Comparison of ENCODE assay signal across 8 cellular contexts in genomic region chr21:41361053-41361785, GRCh38. TPM values are rescaled to one million over a fixed set of nuclear protein-coding genes. Genes with fewer than 3 reads are reported as not detected.
DNase-seq lines count a peak whose midpoint lies in the region; ATAC-seq and TF ChIP-seq lines count a peak whose summit lies in the region.
"Had no signal": no experiment of that assay in that cellular context is flagged by ENCODE, and none has a peak within 500 bp of the region (broad histone marks: within the 10 kb centered on the region; RNA-seq: fewer than 3 reads in every experiment).

No MANE protein-coding gene starts in this region.

- H2BK5ac ChIP-seq in mesendoderm (ENCODE audit: low read length): no peak overlapping the region

- H3K4me1 ChIP-seq in MM.1S (ENCODE audit: low read length): peaks cover 13% of the 10 kb centered on the region
- H3K4me1 ChIP-seq in mesendoderm (ENCODE audit: control insufficient read depth, low read depth, low read length): no peaks in the 10 kb centered on the region

- no peaks in the 10 kb centered on the region for H3K27me3 ChIP-seq in MM.1S (replicated peaks; ENCODE audit: insufficient read depth, low read length)
- H3K27me3 ChIP-seq in mesendoderm (ENCODE audit: insufficient read depth, low read length, poor library complexity): no peaks in the 10 kb centered on the region

- ATAC-seq in GM18520 (IDR thresholded peaks at IDR 0.05; ENCODE audit: unreplicated experiment): peak; percentile 3

- H2AK5ac ChIP-seq in mesendoderm (ENCODE audit: low read length): no peak overlapping the region

- H4K8ac ChIP-seq in mesendoderm (ENCODE audit: low read depth, low read length): no peak overlapping the region

- peaks cover 17% of the 10 kb centered on the region for H3F3A ChIP-seq in MM.1S (ENCODE audit: insufficient read depth, low read length)

- no peak overlapping the region for H3K23ac ChIP-seq in mesendoderm (ENCODE audit: low read length)

- no peaks in the 10 kb centered on the region for H4K20me1 ChIP-seq in MM.1S (ENCODE audit: insufficient read depth, low read length)

- no peak overlapping the region for H3K18ac ChIP-seq in mesendoderm (ENCODE audit: low read length)

- H3K79me2 ChIP-seq in MM.1S (ENCODE audit: low read length) (no peaks in the 10 kb centered on the region), mesendoderm (ENCODE audit: control insufficient read depth, insufficient read depth, low read length) (no peaks in the 10 kb centered on the region)

- H2BK15ac ChIP-seq in mesendoderm (replicated peaks; ENCODE audit: low read depth): no peak overlapping the region

- no peaks in the 10 kb centered on the region for H3K79me1 ChIP-seq in mesendoderm (ENCODE audit: low read length)

- no peak overlapping the region for H2AFZ ChIP-seq in MM.1S (ENCODE audit: low read length)

- no peaks in the 10 kb centered on the region for H3K36me3 ChIP-seq in MM.1S (replicated peaks; ENCODE audit: insufficient read depth, low read length)
- no peaks in the 10 kb centered on the region for H3K36me3 ChIP-seq in mesendoderm (ENCODE audit: control insufficient read depth, insufficient read depth, low read length)

- no peak overlapping the region for H4K5ac ChIP-seq in mesendoderm (ENCODE audit: low read length)

- no peak overlapping the region for H3K4ac ChIP-seq in mesendoderm (ENCODE audit: low read depth, low read length)

- no CpG with 5 or more reads among the region's 16 CpGs for WGBS in mesendoderm (ENCODE audit: extremely low coverage, insufficient coverage, low lambda C conversion rate)

- DNase-seq in MM.1S (no peak), foreskin fibroblast (no peak), NCI-H1694 treated with DMSO at 0.1 percent for 48 hours (lab: John Stamatoyannopoulos, UW) (no peak), mesendoderm (no peak), NCI-H1930 (lab: John Stamatoyannopoulos, UW) (no peak)
- DNase-seq: NCI-H446 had no signal

- no peak overlapping the region for H3K56ac ChIP-seq in mesendoderm (ENCODE audit: low read length)

- no peaks in the 10 kb centered on the region for H3K9me2 ChIP-seq in MM.1S (replicated peaks; ENCODE audit: insufficient read depth, low read length)

- H3K27ac ChIP-seq in MM.1S (ENCODE audit: low read length) (peak overlapping the region; percentile 57; the same call in 1 of the 2 replicates), skin epidermis (peak overlapping the region in 20 of 21 experiments; percentile 17 to 100 (median 88)), mesendoderm (ENCODE audit: low read depth, low read length) (no peak overlapping the region)

- H2BK120ac ChIP-seq in mesendoderm (ENCODE audit: low read depth, low read length): no peak overlapping the region

- H3K4me2 ChIP-seq in MM.1S (ENCODE audit: low read depth, low read length): peak overlapping the region; percentile 69
- no peak overlapping the region for H3K4me2 ChIP-seq in mesendoderm (ENCODE audit: low read length)

- H3K9ac ChIP-seq in MM.1S (ENCODE audit: low read length): no peak overlapping the region
- no peak overlapping the region for H3K9ac ChIP-seq in mesendoderm (ENCODE audit: low read length)

- H3K9me3 ChIP-seq in MM.1S (replicated peaks; ENCODE audit: insufficient read depth, low read length): no peaks in the 10 kb centered on the region

- H3K4me3 ChIP-seq in MM.1S (ENCODE audit: low read length): peak overlapping the region; percentile 22
- peak overlapping the region; percentile 49 to 67 for H3K4me3 ChIP-seq in foreskin fibroblast (ENCODE audit: low read depth in 1 of 2, low read length in 2 of 2)
- H3K4me3 ChIP-seq in skin epidermis: peak overlapping the region in 5 of 7 experiments; percentile 24 to 39 (median 36)
- no peak overlapping the region for H3K4me3 ChIP-seq in mesendoderm (ENCODE audit: low read length)

- TF ChIP-seq CTCF in MM.1S (IDR thresholded peaks at IDR 0.05; ENCODE audit: low read length) (no peak), foreskin fibroblast (IDR thresholded peaks at IDR 0.05; ENCODE audit: low read depth, low read length) (no peak)

RNA-seq across cellular contexts. Expression of gene MX2, which starts 0.6 kb away (rescaled TPM):
- polyA plus RNA-seq in mesendoderm (2013, experiment 1 of 2): 11.1 TPM
- polyA plus RNA-seq in mesendoderm (2013, experiment 2 of 2): 10.7 TPM

RNA-seq across cellular contexts. Expression of gene FAM3B, which starts 44.6 kb away (rescaled TPM):
- polyA plus RNA-seq in mesendoderm (2013, experiment 1 of 2): 1.6 TPM
- polyA plus RNA-seq in mesendoderm (2013, experiment 2 of 2): 1.9 TPM
